10 cellular contexts compared by ENCODE assay signal in the genomic region with DNA sequence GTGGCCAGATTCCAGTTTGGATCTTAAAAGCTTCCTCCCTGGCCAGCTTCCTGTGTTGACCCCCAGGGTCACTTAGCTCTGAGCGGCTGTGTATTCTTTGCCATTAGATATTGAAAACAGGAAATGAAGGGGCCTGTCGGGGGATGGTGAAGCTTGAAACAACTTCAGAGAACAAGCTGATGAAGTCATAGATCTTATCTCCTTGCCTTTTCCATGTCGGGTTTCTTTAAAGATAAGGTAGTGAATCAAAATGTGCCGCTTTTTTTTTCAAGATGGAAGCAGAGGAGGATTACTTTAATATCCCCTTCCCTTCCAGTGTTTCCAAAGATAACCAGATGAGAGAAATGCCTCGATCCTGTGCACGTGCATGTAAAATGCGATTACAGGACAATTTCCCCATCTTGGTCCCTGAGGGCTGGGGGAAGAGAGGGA.
A peak's percentile ranks its signal among the peaks of the same experiment; 100 is the strongest.
DNase-seq lines count a peak whose midpoint lies in the region; ATAC-seq, FAIRE-seq and TF ChIP-seq lines count a peak whose summit lies in the region.
"Had no signal": no experiment of that assay in that cellular context is flagged by ENCODE, and none has a peak within 500 bp of the region (broad histone marks: within the 10 kb centered on the region; RNA-seq: fewer than 3 reads in every experiment).

No MANE protein-coding gene starts in this region.

- no peak overlapping the region for H3K56ac ChIP-seq in mesendoderm (ENCODE audit: low read length)

- no peak overlapping the region for H2AK5ac ChIP-seq in mesendoderm (ENCODE audit: low read length)

- H3K36me3 Mint-ChIP-seq in activated naive CD4-positive, alpha-beta T cell treated with anti-CD3 and anti-CD28 coated beads, Interleukin-2, amount 50 U/mL, for 24 hours: peaks cover 16% of the 10 kb centered on the region
- H3K36me3 Mint-ChIP-seq: memory B cell had no signal

- peak overlapping the region; percentile 87 for H3K4me3 Mint-ChIP-seq in activated naive CD4-positive, alpha-beta T cell treated with anti-CD3 and anti-CD28 coated beads, Interleukin-2, amount 50 U/mL, for 24 hours
- H3K4me3 Mint-ChIP-seq: memory B cell had no signal

- H3K36me3 ChIP-seq in mesendoderm (ENCODE audit: control insufficient read depth, insufficient read depth, low read length): no peaks in the 10 kb centered on the region

- H3K27ac Mint-ChIP-seq in activated naive CD4-positive, alpha-beta T cell treated with anti-CD3 and anti-CD28 coated beads, Interleukin-2, amount 50 U/mL, for 24 hours: peak overlapping the region; percentile 100
- H3K27ac Mint-ChIP-seq: memory B cell had no signal

- H4K8ac ChIP-seq in mesendoderm (ENCODE audit: low read depth, low read length): no peak overlapping the region

- no peak overlapping the region for H3K23ac ChIP-seq in mesendoderm (ENCODE audit: low read length)

- H3K27ac ChIP-seq in C4-2B (peak overlapping the region; percentile 42; the same call in 1 of the 2 replicates), mesendoderm (ENCODE audit: low read depth, low read length) (no peak overlapping the region)

- peaks cover 83% of the 10 kb centered on the region for H3K4me1 Mint-ChIP-seq in activated naive CD4-positive, alpha-beta T cell treated with anti-CD3 and anti-CD28 coated beads, Interleukin-2, amount 50 U/mL, for 24 hours

- no CpG with 5 or more reads among the region's 7 CpGs for WGBS in mesendoderm (ENCODE audit: extremely low coverage, insufficient coverage, low lambda C conversion rate)

- H3K79me2 ChIP-seq in mesendoderm (ENCODE audit: control insufficient read depth, insufficient read depth, low read length): no peaks in the 10 kb centered on the region

- H3K4me1 ChIP-seq in mesendoderm (ENCODE audit: control insufficient read depth, low read depth, low read length): no peaks in the 10 kb centered on the region

- H3K4me3 ChIP-seq in mesendoderm (ENCODE audit: low read length): no peak overlapping the region

- H2BK15ac ChIP-seq in mesendoderm (replicated peaks; ENCODE audit: low read depth): no peak overlapping the region

- ATAC-seq in HG03175 (IDR thresholded peaks at IDR 0.05; ENCODE audit: unreplicated experiment): no peak

- H3K27me3 Mint-ChIP-seq in activated naive CD4-positive, alpha-beta T cell treated with anti-CD3 and anti-CD28 coated beads, Interleukin-2, amount 50 U/mL, for 24 hours: no peaks in the 10 kb centered on the region

- H3K9me3 Mint-ChIP-seq in activated naive CD4-positive, alpha-beta T cell treated with anti-CD3 and anti-CD28 coated beads, Interleukin-2, amount 50 U/mL, for 24 hours: peaks cover 10% of the 10 kb centered on the region
- H3K9me3 Mint-ChIP-seq: memory B cell had no signal

- H4K5ac ChIP-seq in mesendoderm (ENCODE audit: low read length): no peak overlapping the region

- peak; percentile 4 for DNase-seq in RCC 7860 (ENCODE audit: low spot score)
- peak; percentile 86 for DNase-seq in mesendoderm
- no peak for DNase-seq in SHP77 (lab: John Stamatoyannopoulos, UW)
- DNase-seq in NCI-H2227 treated with DMSO at 0.1 percent for 48 hours (lab: John Stamatoyannopoulos, UW): no peak
- DNase-seq in NCI-H524 treated with DMSO at 0.1 percent for 48 hours (lab: John Stamatoyannopoulos, UW): no peak
- DNase-seq: caudate nucleus had no signal

- no peak overlapping the region for H3K9ac ChIP-seq in mesendoderm (ENCODE audit: low read length)

- H3K79me1 ChIP-seq in mesendoderm (ENCODE audit: low read length): no peaks in the 10 kb centered on the region

- TF ChIP-seq CTCF in C4-2B (conservative IDR thresholded peaks at IDR 0.05): no peak

- FAIRE-seq in RCC 7860 (lab: Jason Lieb, UNC): no peak

- H2BK5ac ChIP-seq in mesendoderm (ENCODE audit: low read length): no peak overlapping the region

- no peak overlapping the region for H2BK120ac ChIP-seq in mesendoderm (ENCODE audit: low read depth, low read length)

- no peak overlapping the region for H3K4me2 ChIP-seq in mesendoderm (ENCODE audit: low read length)

- no peak overlapping the region for H3K4ac ChIP-seq in mesendoderm (ENCODE audit: low read depth, low read length)

- H3K18ac ChIP-seq in mesendoderm (ENCODE audit: low read length): no peak overlapping the region

- H3K27me3 ChIP-seq in mesendoderm (ENCODE audit: insufficient read depth, low read length, poor library complexity): no peaks in the 10 kb centered on the region

Comparison
In these comparisons a context has a peak if more than half of its experiments do, and no peak if none do; other contexts are left out.
1. DNase-seq: peak in RCC 7860 (single experiment) and mesendoderm (single experiment); none in SHP77 (0 of 2), NCI-H2227 treated with DMSO at 0.1 percent for 48 hours (single experiment) and NCI-H524 treated with DMSO at 0.1 percent for 48 hours (single experiment).